ENCODE assay signal across 25 cellular contexts in genomic region chr3:22555753-22556152, GRCh38.
"Had no signal": no experiment of that assay in that cellular context is flagged by ENCODE, and none has a peak within 500 bp of the region (broad histone marks: within the 10 kb centered on the region; RNA-seq: fewer than 3 reads in every experiment).

No MANE protein-coding gene starts in this region.

- H3K27me3 Mint-ChIP-seq: activated naive CD8-positive, alpha-beta T cell treated with anti-CD3 and anti-CD28 coated beads for 36 hours; activated T-cell treated with anti-CD3 and anti-CD28 coated beads, Interleukin-2, amount 50 U/mL, for 24 hours; memory B cell; natural killer cell treated with Interleukin-12 subunit alpha and Interleukin-12 subunit beta and Interleukin-15 and Interleukin-18, amount 100 ng/mL, for 72 hours had no signal

- H3K4me3 ChIP-seq: esophagus muscularis mucosa, gastrocnemius medialis, pancreas, psoas muscle, right atrium auricular region, spleen, testis had no signal

- H3K4me1 ChIP-seq: esophagus muscularis mucosa, gastrocnemius medialis, pancreas, psoas muscle, right atrium auricular region, spleen, testis had no signal

- H3K36me3 ChIP-seq: esophagus muscularis mucosa, gastrocnemius medialis, neutrophil, pancreas, right atrium auricular region, spleen had no signal

- H3K9me3 ChIP-seq: esophagus muscularis mucosa, gastrocnemius medialis, neutrophil, pancreas, psoas muscle, right atrium auricular region, spleen, testis had no signal

- DNase-seq: activated CD8-positive, alpha-beta memory T cell treated with anti-CD3 and anti-CD28 coated beads for 24 hours; activated CD8-positive, alpha-beta memory T cell treated with anti-CD3 and anti-CD28 coated beads, Interleukin-2, amount 50 U/mL, for 4 hours; activated naive CD4-positive, alpha-beta T cell treated with Interleukin-2 at 50 U/mL for 16 hours; activated naive CD8-positive, alpha-beta T cell treated with anti-CD3 and anti-CD28 coated beads for 36 hours; activated T-cell treated with anti-CD3 and anti-CD28 coated beads, Interleukin-2, amount 50 U/mL, for 24 hours; central memory CD4-positive, alpha-beta T cell; gastrocnemius medialis; hippocampal formation; kidney glomerular epithelial cell; left ventricle myocardium superior; pancreas; psoas muscle; spleen; stimulated activated CD4-positive, alpha-beta T cell treated with anti-CD3 and anti-CD28 coated beads, Interleukin-4, amount 100 ng/mL, for 1 hour; stimulated activated naive CD4-positive, alpha-beta T cell; T1000; testis had no signal

- ATAC-seq: gastrocnemius medialis, left ventricle myocardium superior, pancreas, psoas muscle, WTC11 had no signal

- H3K4me3 Mint-ChIP-seq: activated naive CD8-positive, alpha-beta T cell treated with anti-CD3 and anti-CD28 coated beads for 36 hours; activated T-cell treated with anti-CD3 and anti-CD28 coated beads, Interleukin-2, amount 50 U/mL, for 24 hours; memory B cell; natural killer cell treated with Interleukin-12 subunit alpha and Interleukin-12 subunit beta and Interleukin-15 and Interleukin-18, amount 100 ng/mL, for 72 hours; type B pancreatic cell; WTC11 had no signal

- H3K4me1 Mint-ChIP-seq: activated naive CD8-positive, alpha-beta T cell treated with anti-CD3 and anti-CD28 coated beads for 36 hours; memory B cell; WTC11 had no signal

- H3K27ac Mint-ChIP-seq: activated naive CD8-positive, alpha-beta T cell treated with anti-CD3 and anti-CD28 coated beads for 36 hours; activated T-cell treated with anti-CD3 and anti-CD28 coated beads, Interleukin-2, amount 50 U/mL, for 24 hours; activated T-helper 2 cell treated with anti-CD3 and anti-CD28 coated beads, Interferon-gamma antibody, Interleukin-2, Interleukin-4, amounts not matched to agents 10 μg/mL and 5 μg/mL and 100 μg/mL, durations not matched to agents 14 hours and 24 hours and 36 hours; memory B cell; natural killer cell treated with Interleukin-12 subunit alpha and Interleukin-12 subunit beta and Interleukin-15 and Interleukin-18, amount 100 ng/mL, for 72 hours; type B pancreatic cell; WTC11 had no signal

- H3K27me3 ChIP-seq: esophagus muscularis mucosa, gastrocnemius medialis, neutrophil, pancreas, right atrium auricular region, spleen, testis had no signal

- H3K27ac ChIP-seq: esophagus muscularis mucosa, gastrocnemius medialis, neutrophil, pancreas, psoas muscle, right atrium auricular region, spleen, testis had no signal

- H3K9me3 Mint-ChIP-seq: activated naive CD8-positive, alpha-beta T cell treated with anti-CD3 and anti-CD28 coated beads for 36 hours; activated T-helper 2 cell treated with anti-CD3 and anti-CD28 coated beads, Interferon-gamma antibody, Interleukin-2, Interleukin-4, amounts not matched to agents 10 μg/mL and 5 μg/mL and 100 μg/mL, durations not matched to agents 14 hours and 24 hours and 36 hours; memory B cell; WTC11 had no signal

- H3K36me3 Mint-ChIP-seq: activated naive CD8-positive, alpha-beta T cell treated with anti-CD3 and anti-CD28 coated beads for 36 hours; memory B cell; type B pancreatic cell; WTC11 had no signal
